ENCODE assay signal across 11 cellular contexts in genomic region chr1:145983206-145983675, GRCh38. TPM values are rescaled to one million over a fixed set of nuclear protein-coding genes. Genes with fewer than 3 reads are reported as not detected.
DNase-seq lines count a peak whose midpoint lies in the region; ATAC-seq and TF ChIP-seq lines count a peak whose summit lies in the region.
"Had no signal": no experiment of that assay in that cellular context is flagged by ENCODE, and none has a peak within 500 bp of the region (broad histone marks: within the 10 kb centered on the region; RNA-seq: fewer than 3 reads in every experiment).

No MANE protein-coding gene starts in this region.

- H3K4me1 ChIP-seq in left lung = peaks cover 38 to 100% of the 10 kb centered on the region in 2 donors
- H3K4me1 ChIP-seq in subcutaneous abdominal adipose tissue (ENCODE audit: control insufficient read depth in 5 of 5, insufficient read depth in 5 of 5, low read length in 5 of 5) = peaks cover 23 to 83% (median 79%) of the 10 kb centered on the region in 5 donors

- CTCF ChIA-PET in activated CD4-positive, alpha-beta T cell treated with anti-CD3 and anti-CD28 coated beads, Interleukin-2, amount 10 ng/mL, durations not matched to agents 7 days and 5 days (lab: Charles Lee) = interaction anchor here (8.7 kb wide), 1 partner anchor 9 kb away, joined by 154 read pairs; the partner anchor contains the start of gene TXNIP

- H3K27me3 Mint-ChIP-seq in activated CD4-positive, alpha-beta T cell treated with anti-CD3 and anti-CD28 coated beads, Interleukin-2, amount 10 ng/mL, durations not matched to agents 7 days and 5 days = no peaks in the 10 kb centered on the region
- H3K27me3 Mint-ChIP-seq in T-helper 17 cell = no peaks in the 10 kb centered on the region
- H3K27me3 Mint-ChIP-seq: activated T-helper 17 cell treated with anti-CD3 and anti-CD28 coated beads, Interleukin-2, amount 50 U/mL, for 72 hours had no signal

- H3K9ac ChIP-seq in subcutaneous abdominal adipose tissue (ENCODE audit: low read length in 5 of 5) = peak overlapping the region in 3 of 5 donors; percentile 1 to 27 (median 20)

- no peaks in the 10 kb centered on the region for H3K27me3 ChIP-seq in left lung
- no peaks in the 10 kb centered on the region for H3K27me3 ChIP-seq in subcutaneous abdominal adipose tissue (ENCODE audit: control insufficient read depth in 5 of 5, insufficient read depth in 4 of 5, low read length in 5 of 5)
- H3K27me3 ChIP-seq: testis had no signal

- POLR2A ChIA-PET in activated CD4-positive, alpha-beta T cell treated with anti-CD3 and anti-CD28 coated beads, Interleukin-2, amount 10 ng/mL, durations not matched to agents 7 days and 5 days (lab: Charles Lee) = no interaction called here

- intact Hi-C loops in left lung (cut with DNase I) = no loop called here

- DNase-seq in activated CD4-positive, alpha-beta T cell treated with anti-CD3 and anti-CD28 coated beads, Interleukin-2, amount 10 ng/mL, durations not matched to agents 7 days and 5 days = no peak
- no peak for DNase-seq in activated CD4-positive, alpha-beta T cell treated with anti-CD3 and anti-CD28 coated beads for 4 hours
- DNase-seq in T-helper 17 cell (no peak), left lung (peak in 1 of 2 donors; percentile 26)
- DNase-seq: NCI-H1417, testis had no signal

- no peaks in the 10 kb centered on the region for H3K9me3 ChIP-seq in T-helper 17 cell (ENCODE audit: control insufficient read depth, low read length, poor library complexity, severe bottlenecking)
- no peaks in the 10 kb centered on the region for H3K9me3 ChIP-seq in left lung
- H3K9me3 ChIP-seq in subcutaneous abdominal adipose tissue (ENCODE audit: control insufficient read depth in 5 of 5, low read length in 5 of 5) = no peaks in the 10 kb centered on the region
- H3K9me3 ChIP-seq: testis had no signal

- ATAC-seq in T-helper 17 cell (no peak), left lung (no peak), GM21423 (IDR thresholded peaks at IDR 0.05; ENCODE audit: unreplicated experiment) (no peak), HG03469 (IDR thresholded peaks at IDR 0.05; ENCODE audit: unreplicated experiment) (no peak), HG02885 (IDR thresholded peaks at IDR 0.05; ENCODE audit: poor library complexity, unreplicated experiment) (no peak)
- ATAC-seq: activated T-helper 17 cell treated with anti-CD3 and anti-CD28 coated beads, Interleukin-2, amount 50 U/mL, for 72 hours had no signal

- H3K36me3 Mint-ChIP-seq in activated CD4-positive, alpha-beta T cell treated with anti-CD3 and anti-CD28 coated beads, Interleukin-2, amount 10 ng/mL, durations not matched to agents 7 days and 5 days (ENCODE audit: low read depth) = peaks cover 3% of the 10 kb centered on the region
- no peaks in the 10 kb centered on the region for H3K36me3 Mint-ChIP-seq in T-helper 17 cell (ENCODE audit: low read depth)

- H3K36me3 ChIP-seq in left lung (no peaks in the 10 kb centered on the region), subcutaneous abdominal adipose tissue (ENCODE audit: control insufficient read depth in 5 of 5, insufficient read depth in 5 of 5, low read length in 5 of 5) (no peaks in the 10 kb centered on the region)

- H3K27ac ChIP-seq in left lung (peak overlapping the region; percentile 54 to 100), subcutaneous abdominal adipose tissue (ENCODE audit: low read depth, low read length) (peak overlapping the region; percentile 98)

- H3K4me1 Mint-ChIP-seq in activated CD4-positive, alpha-beta T cell treated with anti-CD3 and anti-CD28 coated beads, Interleukin-2, amount 10 ng/mL, durations not matched to agents 7 days and 5 days = peaks cover 58% of the 10 kb centered on the region
- H3K4me1 Mint-ChIP-seq in T-helper 17 cell = peaks cover 51% of the 10 kb centered on the region

- no peak overlapping the region for H3K4me3 Mint-ChIP-seq in activated CD4-positive, alpha-beta T cell treated with anti-CD3 and anti-CD28 coated beads, Interleukin-2, amount 10 ng/mL, durations not matched to agents 7 days and 5 days
- H3K4me3 Mint-ChIP-seq in T-helper 17 cell = peak overlapping the region; percentile 68
- H3K4me3 Mint-ChIP-seq: activated T-helper 17 cell treated with anti-CD3 and anti-CD28 coated beads, Interleukin-2, amount 50 U/mL, for 72 hours had no signal

- H3K27ac Mint-ChIP-seq in activated CD4-positive, alpha-beta T cell treated with anti-CD3 and anti-CD28 coated beads, Interleukin-2, amount 10 ng/mL, durations not matched to agents 7 days and 5 days = peak overlapping the region; percentile 55
- H3K27ac Mint-ChIP-seq in T-helper 17 cell = no peak overlapping the region
- H3K27ac Mint-ChIP-seq: activated T-helper 17 cell treated with anti-CD3 and anti-CD28 coated beads, Interleukin-2, amount 50 U/mL, for 72 hours had no signal

- H3K4me3 ChIP-seq in left lung (no peak overlapping the region), subcutaneous abdominal adipose tissue (ENCODE audit: low read depth in 1 of 5, low read length in 5 of 5) (no peak overlapping the region)
- H3K4me3 ChIP-seq: testis had no signal

- TF ChIP-seq CTCF in left lung (IDR thresholded peaks at IDR 0.05) = no peak

- H3K9me3 Mint-ChIP-seq in activated CD4-positive, alpha-beta T cell treated with anti-CD3 and anti-CD28 coated beads, Interleukin-2, amount 10 ng/mL, durations not matched to agents 7 days and 5 days = peaks cover 2% of the 10 kb centered on the region
- H3K9me3 Mint-ChIP-seq: activated T-helper 17 cell treated with anti-CD3 and anti-CD28 coated beads, Interleukin-2, amount 50 U/mL, for 72 hours had no signal

RNA-seq across cellular contexts. Expression of gene TXNIP, which starts 13.1 kb away (rescaled TPM):
- 100 to 1,000 TPM; 240 to 262 TPM for total RNA-seq in activated CD4-positive, alpha-beta T cell treated with anti-CD3 and anti-CD28 coated beads, Interleukin-2, amount 10 ng/mL, durations not matched to agents 7 days and 5 days
- total RNA-seq in T-helper 17 cell = 100 to 1,000 TPM; 567 to 927 TPM
- 100 to 1,000 TPM; 380 to 422 TPM for total RNA-seq in left lung

RNA-seq across cellular contexts. Expression of gene POLR3GL, which starts 18.8 kb away (rescaled TPM):
- 10 to 100 TPM; 27.3 to 29.2 TPM for total RNA-seq in activated CD4-positive, alpha-beta T cell treated with anti-CD3 and anti-CD28 coated beads, Interleukin-2, amount 10 ng/mL, durations not matched to agents 7 days and 5 days
- total RNA-seq in T-helper 17 cell = 10 to 100 TPM; 22.2 to 24.1 TPM
- 10 to 100 TPM; 19.6 to 20.8 TPM for total RNA-seq in left lung

RNA-seq across cellular contexts. Expression of gene ANKRD34A, which starts 18.9 kb away (rescaled TPM):
- total RNA-seq in activated CD4-positive, alpha-beta T cell treated with anti-CD3 and anti-CD28 coated beads, Interleukin-2, amount 10 ng/mL, durations not matched to agents 7 days and 5 days = 1 to 10 TPM; 2.0 to 2.2 TPM
- 1 to 10 TPM in 1 of 2 donors, under 1 TPM in 1; 0.70 to 1.7 TPM for total RNA-seq in T-helper 17 cell
- total RNA-seq in left lung = 1 to 10 TPM in 1 of 2 donors, under 1 TPM in 1; 0.82 to 1.2 TPM

RNA-seq across cellular contexts. Expression of gene LIX1L, which starts 25.4 kb away (rescaled TPM):
- total RNA-seq in activated CD4-positive, alpha-beta T cell treated with anti-CD3 and anti-CD28 coated beads, Interleukin-2, amount 10 ng/mL, durations not matched to agents 7 days and 5 days = 10 to 100 TPM; 49.5 to 57.5 TPM
- total RNA-seq in T-helper 17 cell (10 to 100 TPM; 36.6 to 44.1 TPM), left lung (10 to 100 TPM; 28.9 to 32.0 TPM)

RNA-seq across cellular contexts. Expression of gene HJV, which starts 38.3 kb away (rescaled TPM):
- total RNA-seq in activated CD4-positive, alpha-beta T cell treated with anti-CD3 and anti-CD28 coated beads, Interleukin-2, amount 10 ng/mL, durations not matched to agents 7 days and 5 days = not detected
- not detected for total RNA-seq in T-helper 17 cell
- total RNA-seq in left lung = not detected
- total RNA-seq: activated T-helper 17 cell treated with anti-CD3 and anti-CD28 coated beads, Interleukin-2, amount 50 U/mL, for 72 hours had no signal
